In the genomic region with DNA sequence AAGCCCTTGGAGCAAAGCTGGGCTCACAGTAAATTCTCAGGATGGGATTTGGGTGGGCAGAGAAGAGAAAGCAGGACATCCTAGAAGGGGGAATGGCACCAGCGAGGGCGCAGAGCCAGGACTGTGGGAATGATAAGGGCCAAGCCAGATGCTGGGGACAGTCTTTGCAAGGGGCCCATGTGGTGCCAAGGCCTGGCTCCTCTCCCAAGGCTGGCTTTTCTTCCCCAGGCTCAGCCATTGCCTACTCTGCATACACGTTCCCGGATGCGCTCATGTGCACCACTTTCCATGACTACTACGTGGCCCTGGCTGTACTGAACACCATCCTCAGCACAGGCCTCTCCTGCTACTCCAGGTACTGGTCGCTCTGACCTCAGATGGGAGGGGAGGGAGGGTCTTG, we compare ENCODE assay signal across 16 cellular contexts. TPM values are rescaled to one million over a fixed set of nuclear protein-coding genes. Genes with fewer than 3 reads are reported as not detected.
DNase-seq lines count a peak whose midpoint lies in the region; ATAC-seq and TF ChIP-seq lines count a peak whose summit lies in the region.
"Had no signal": no experiment of that assay in that cellular context is flagged by ENCODE, and none has a peak within 500 bp of the region (broad histone marks: within the 10 kb centered on the region; RNA-seq: fewer than 3 reads in every experiment).

No MANE protein-coding gene starts in this region.

- H3K4ac ChIP-seq in IMR-90 (ENCODE audit: low read depth, low read length): no peak overlapping the region

- H3K4me1 ChIP-seq in IMR-90 (ENCODE audit: control insufficient read depth, insufficient read depth, low read length): peaks cover 7% of the 10 kb centered on the region
- peaks cover 20% of the 10 kb centered on the region for H3K4me1 ChIP-seq in body of pancreas
- H3K4me1 ChIP-seq in upper lobe of right lung: peaks cover 5% of the 10 kb centered on the region

- dilution Hi-C loops in IMR-90 (cut with HindIII; ENCODE audit: low sequenced_read_pairs, unreplicated experiment): no loop called here

- no peak overlapping the region for H2BK20ac ChIP-seq in IMR-90 (ENCODE audit: low read depth, low read length)

- H3K9me3 ChIP-seq in IMR-90 (ENCODE audit: control insufficient read depth, insufficient read depth, low read length): no peaks in the 10 kb centered on the region
- no peaks in the 10 kb centered on the region for H3K9me3 ChIP-seq in body of pancreas
- H3K9me3 ChIP-seq in upper lobe of right lung: no peaks in the 10 kb centered on the region
- H3K9me3 ChIP-seq: A549, BE2C had no signal

- POLR2A ChIA-PET in IMR-90 (lab: Charles Lee; ENCODE audit: unreplicated experiment): interaction anchor here (0.5 kb wide), 1 partner anchor 23 kb away, joined by 4 read pairs; no protein-coding TSS in a partner anchor

- no peak overlapping the region for H2AK9ac ChIP-seq in IMR-90 (replicated peaks; ENCODE audit: low read depth, low read length, poor library complexity)

- H2AK5ac ChIP-seq in IMR-90 (ENCODE audit: low read depth, low read length): peak overlapping the region; percentile 21; the same call in 1 of the 2 replicates

- TF ChIP-seq RAD21 in IMR-90 (IDR thresholded peaks at IDR 0.05; ENCODE audit: low read length): no peak

- intact Hi-C loops in Right ventricle myocardium inferior (cut with DNase I): no loop called here
- intact Hi-C loops in cardiac septum (cut with DNase I): no loop called here
- intact Hi-C loops in IMR-90 (cut with micrococcal nuclease): no loop called here
- intact Hi-C loops in body of pancreas (cut with DNase I): no loop called here
- intact Hi-C loops in upper lobe of right lung (cut with DNase I): loop anchor here (5.0 kb wide), 1 partner anchor 327 kb away; no protein-coding TSS in a partner anchor

- H4K20me1 ChIP-seq in IMR-90 (ENCODE audit: insufficient read depth, low read length): peaks cover 19% of the 10 kb centered on the region

- peaks cover 48% of the 10 kb centered on the region for H3K9me1 ChIP-seq in IMR-90 (ENCODE audit: insufficient read depth, low read length)

- DNase-seq in Right ventricle myocardium inferior (ENCODE audit: missing footprints): no peak
- DNase-seq in cardiac septum (ENCODE audit: low spot score): no peak
- DNase-seq in IMR-90: no peak
- DNase-seq in body of pancreas: peak; percentile 58 to 83 (median 71)
- DNase-seq in upper lobe of right lung: peak; percentile 44
- DNase-seq in MV-4-11 (lab: John Stamatoyannopoulos, UW): no peak
- no peak for DNase-seq in erythroblast (lab: John Stamatoyannopoulos, UW)
- DNase-seq: BE2C; CD8-positive, alpha-beta T cell; COR-L47; DMS53; GF-D8; GM23248 had no signal

- H2BK15ac ChIP-seq in IMR-90 (ENCODE audit: low read depth, low read length): no peak overlapping the region

- H3K9ac ChIP-seq in IMR-90 (ENCODE audit: low read depth, low read length): no peak overlapping the region
- H3K9ac ChIP-seq: GM23248 had no signal

- no peak overlapping the region for H4K8ac ChIP-seq in IMR-90 (ENCODE audit: low read depth in 2 of 2, low read length in 2 of 2)

- H3K18ac ChIP-seq in IMR-90 (ENCODE audit: low read depth, low read length): no peak overlapping the region

- WGBS in IMR-90 (ENCODE audit: extremely low coverage in 2 of 2, insufficient read length in 1 of 2), 2 experiments: 64% methylated on average over 2 of the region's 7 CpGs; no CpG with 5 or more reads in 1 of the 2 experiments
- WGBS in body of pancreas, 2 donors: 37 to 43% methylated on average over 7 of the region's 7 CpGs

- no peak overlapping the region for H4K5ac ChIP-seq in IMR-90 (ENCODE audit: low read depth, low read length)

- H3K4me3 ChIP-seq in IMR-90 (ENCODE audit: insufficient read depth, low read depth, low read length): no peak overlapping the region
- H3K4me3 ChIP-seq in body of pancreas: no peak overlapping the region
- H3K4me3 ChIP-seq in upper lobe of right lung: no peak overlapping the region
- H3K4me3 ChIP-seq: A549, GM23248 had no signal

- no peak overlapping the region for H2BK120ac ChIP-seq in IMR-90 (ENCODE audit: low read depth, low read length)

- in situ Hi-C loops in IMR-90 (cut with MboI; ENCODE audit: low sequenced_read_pairs): no loop called here

- H4K91ac ChIP-seq in IMR-90 (ENCODE audit: insufficient read depth, low read depth, low read length): no peak overlapping the region

- no peaks in the 10 kb centered on the region; the same call in 1 of the 2 replicates for H3K36me3 ChIP-seq in IMR-90 (ENCODE audit: control insufficient read depth, insufficient read depth, low read length)
- H3K36me3 ChIP-seq in body of pancreas (replicated peaks in 1 of 2; ENCODE audit: insufficient read depth in 1 of 2, low read depth in 2 of 2): no peaks in the 10 kb centered on the region
- no peaks in the 10 kb centered on the region for H3K36me3 ChIP-seq in upper lobe of right lung
- H3K36me3 ChIP-seq: BE2C had no signal

- H3K27me3 ChIP-seq in IMR-90 (ENCODE audit: control insufficient read depth, insufficient read depth, low read length): no peaks in the 10 kb centered on the region
- H3K27me3 ChIP-seq in body of pancreas: no peaks in the 10 kb centered on the region
- no peaks in the 10 kb centered on the region for H3K27me3 ChIP-seq in upper lobe of right lung
- H3K27me3 ChIP-seq: BE2C had no signal

- CTCF ChIA-PET in IMR-90 (lab: Yijun Ruan, JAX): interaction anchor here (1.2 kb wide), 1 partner anchor 9 kb away, joined by 3 read pairs; no protein-coding TSS in a partner anchor

- H3K79me1 ChIP-seq in IMR-90 (ENCODE audit: low read depth in 1 of 2, low read length in 2 of 2): peaks cover 4 to 50% of the 10 kb centered on the region in 2 experiments; a peak in 3 of 4 replicates

- H2AFZ ChIP-seq in IMR-90 (replicated peaks; ENCODE audit: low read length, poor library complexity): no peak overlapping the region
- H2AFZ ChIP-seq: GM23248 had no signal

- H3K23ac ChIP-seq in IMR-90 (ENCODE audit: low read depth, low read length): no peak overlapping the region

- BruUV-seq in IMR-90 (replicated peaks; lab: Mats Ljungman, UMichigan): no TSS peak

- no peak overlapping the region for H3K56ac ChIP-seq in IMR-90 (ENCODE audit: extremely low read depth, insufficient read depth, low read length)

- no peak overlapping the region for H3K14ac ChIP-seq in IMR-90 (replicated peaks; ENCODE audit: low read depth, low read length)

- H3K27ac ChIP-seq in IMR-90 (ENCODE audit: insufficient read depth, low read length) (no peak overlapping the region), body of pancreas (peak overlapping the region in 1 of 4 donors; percentile 24), upper lobe of right lung (no peak overlapping the region)
- H3K27ac ChIP-seq: A549, GM23248 had no signal

- TF ChIP-seq POLR2A in IMR-90 (IDR thresholded peaks at IDR 0.05; ENCODE audit: low read depth, low read length) (no peak), body of pancreas (IDR thresholded peaks at IDR 0.05) (no peak), erythroblast (IDR thresholded peaks at IDR 0.05; ENCODE audit: low read length) (no peak)

- no peak overlapping the region for H2BK5ac ChIP-seq in IMR-90 (ENCODE audit: low read depth, low read length, poor library complexity, severe bottlenecking)

- peak; percentile 10 for ATAC-seq in Right ventricle myocardium inferior
- ATAC-seq in IMR-90 (ENCODE audit: low read depth): no peak
- peak; percentile 54 for ATAC-seq in body of pancreas
- no peak for ATAC-seq in upper lobe of right lung
- ATAC-seq: A549; CD8-positive, alpha-beta T cell; HCT116; HepG2 had no signal

- TF ChIP-seq CTCF in IMR-90 (conservative IDR thresholded peaks at IDR 0.05; ENCODE audit: low read depth, low read length) (no peak), body of pancreas (IDR thresholded peaks at IDR 0.05) (no peak), upper lobe of right lung (IDR thresholded peaks at IDR 0.05) (no peak)

- no peak overlapping the region for H3K4me2 ChIP-seq in IMR-90 (ENCODE audit: low read depth, low read length)
- H3K4me2 ChIP-seq: A549 had no signal

TF ChIP-seq in IMR-90, 13 proteins besides CTCF, POLR2A, EP300 and RAD21 (continues in another document):
- TF ChIP-seq RCOR1 (IDR thresholded peaks at IDR 0.05; ENCODE audit: insufficient replicate concordance, low read length) (no peak), MAZ (IDR thresholded peaks at IDR 0.05; ENCODE audit: borderline replicate concordance, low read depth, low read length) (no peak), CEBPB (IDR thresholded peaks at IDR 0.05; ENCODE audit: low read depth, low read length) (no peak), SMC3 (IDR thresholded peaks at IDR 0.05; ENCODE audit: low read depth, low read length) (no peak), CHD1 (IDR thresholded peaks at IDR 0.05; ENCODE audit: low read depth, low read length) (no peak), FOS (IDR thresholded peaks at IDR 0.05; ENCODE audit: low read depth, low read length) (no peak), BHLHE40 (IDR thresholded peaks at IDR 0.05; ENCODE audit: low read depth, low read length) (no peak), MXI1 (IDR thresholded peaks at IDR 0.05; ENCODE audit: borderline replicate concordance, low read depth, low read length) (no peak), NFE2L2 (IDR thresholded peaks at IDR 0.05; ENCODE audit: low read depth, low read length) (no peak), RFX5 (IDR thresholded peaks at IDR 0.05; ENCODE audit: low read depth, low read length) (no peak)
- TF ChIP-seq, protein P1, sequence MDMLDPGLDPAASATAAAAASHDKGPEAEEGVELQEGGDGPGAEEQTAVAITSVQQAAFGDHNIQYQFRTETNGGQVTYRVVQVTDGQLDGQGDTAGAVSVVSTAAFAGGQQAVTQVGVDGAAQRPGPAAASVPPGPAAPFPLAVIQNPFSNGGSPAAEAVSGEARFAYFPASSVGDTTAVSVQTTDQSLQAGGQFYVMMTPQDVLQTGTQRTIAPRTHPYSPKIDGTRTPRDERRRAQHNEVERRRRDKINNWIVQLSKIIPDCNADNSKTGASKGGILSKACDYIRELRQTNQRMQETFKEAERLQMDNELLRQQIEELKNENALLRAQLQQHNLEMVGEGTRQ (IDR thresholded peaks at IDR 0.05; ENCODE audit: low read depth, low read length): no peak

RNA-seq across cellular contexts. Expression of gene KIF23, which starts 24.7 kb away (rescaled TPM):
- total RNA-seq in Right ventricle myocardium inferior (1.5 TPM), cardiac septum (1.3 TPM), IMR-90 (2012; rRNA removed) (56.1 and 70.5 TPM in 2 replicates), body of pancreas (1 to 10 TPM in 1 of 2 donors, under 1 TPM in 1; 0.99 to 2.9 TPM), upper lobe of right lung (2.7 TPM)
- polyA plus RNA-seq in IMR-90 (2012; rRNA removed): 34.1 and 37.7 TPM in 2 replicates
- polyA plus RNA-seq in IMR-90 (2012; cell fraction: cytosol; rRNA removed): 5.0 and 16.1 TPM in 2 replicates
- polyA plus RNA-seq in IMR-90 (2012; cell fraction: nucleus; rRNA removed; ENCODE audit: low replicate concordance): 8.1 and 50.9 TPM in 2 replicates

Comparison
In these comparisons a context has a peak if more than half of its experiments do, and no peak if none do; other contexts are left out.
1. ATAC-seq: peak in Right ventricle myocardium inferior (single experiment) and body of pancreas (single experiment); none in IMR-90 (single experiment) and upper lobe of right lung (single experiment).
2. DNase-seq: peak in body of pancreas (4 of 4) and upper lobe of right lung (single experiment); none in Right ventricle myocardium inferior (single experiment), cardiac septum (single experiment), IMR-90 (single experiment), MV-4-11 (single experiment) and erythroblast (0 of 2).
3. RNA of gene KIF23, which starts 24.7 kb away (total RNA-seq): 56.1 to 70.5 TPM in IMR-90; 0.99 to 2.9 TPM in body of pancreas, 2.7 TPM in upper lobe of right lung (single experiment), 1.5 TPM in Right ventricle myocardium inferior (single experiment) and 1.3 TPM in cardiac septum (single experiment); every median in the first group is over 10 times any median in the second.